In genomic region chr19:47714339-47714738, GRCh38 we compare ENCODE assay signal across 1 cellular context.
TF ChIP-seq lines count a peak whose summit lies in the region.

No MANE protein-coding gene starts in this region.

TF ChIP-seq in K562, 482 proteins besides CTCF, POLR2A, EP300 and RAD21:
- peak; percentile 49 for TF ChIP-seq MEIS2 (IDR thresholded peaks at IDR 0.05; ENCODE audit: partially characterized antibody)
- no peak for TF ChIP-seq NCOA6 (IDR thresholded peaks at IDR 0.05)
- TF ChIP-seq MBD2 (IDR thresholded peaks at IDR 0.05; ENCODE audit: borderline replicate concordance, low read depth), result no peak
